Comparison of ENCODE assay signal across 19 cellular contexts in the genomic region with DNA sequence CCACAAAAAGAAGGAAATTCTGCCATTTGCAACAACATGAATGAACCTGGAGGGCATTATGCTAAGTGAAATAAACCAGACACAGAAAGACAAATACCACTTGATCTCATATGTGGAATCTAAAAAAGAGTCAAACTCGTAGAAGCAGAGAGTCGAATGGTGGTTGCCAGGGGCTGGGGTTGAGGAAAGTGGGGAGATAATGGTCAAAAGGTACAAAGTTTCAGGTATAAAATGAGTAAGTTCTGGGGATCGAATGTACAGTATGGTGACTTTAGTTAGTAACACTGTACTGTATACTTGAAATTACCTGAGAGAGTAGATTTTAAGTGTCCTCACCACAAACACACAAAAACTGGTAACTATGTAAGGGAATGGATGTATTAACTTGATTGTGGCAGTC.
"Had no signal": no experiment of that assay in that cellular context is flagged by ENCODE, and none has a peak within 500 bp of the region (broad histone marks: within the 10 kb centered on the region; RNA-seq: fewer than 3 reads in every experiment).

No MANE protein-coding gene starts in this region.

- H3K4me3 Mint-ChIP-seq: activated CD4-positive, alpha-beta T cell treated with anti-CD3 and anti-CD28 coated beads, Interleukin-2, amount 10 ng/mL, durations not matched to agents 24 days and 14 days; activated naive CD8-positive, alpha-beta T cell treated with anti-CD3 and anti-CD28 coated beads, Interleukin-2, amount 10 ng/mL, durations not matched to agents 7 days and 5 days; activated T-helper 1 cell treated with anti-CD3 and anti-CD28 coated beads, Interleukin-12 subunit alpha, Interleukin-12 subunit beta, Interleukin-2, Interleukin-4 antibody, amounts not matched to agents 30 ng/mL and 10 ng/mL and 1 ng/mL, durations not matched to agents 14 hours and 24 hours and 36 hours; dendritic cell treated with granulocyte-macrophage colony-stimulating factor and Interleukin-4, amounts not matched to agents 40 ng/mL and 50 ng/mL, for 4 days; nephron had no signal

- ATAC-seq: esophagus mucosa, gastrocnemius medialis, left lobe of liver, sciatic nerve had no signal

- H3K27me3 Mint-ChIP-seq: dendritic cell treated with granulocyte-macrophage colony-stimulating factor and Interleukin-4, amounts not matched to agents 40 ng/mL and 50 ng/mL, for 4 days had no signal

- H3K4me1 Mint-ChIP-seq: nephron had no signal

- DNase-seq: activated CD4-positive, alpha-beta T cell treated with anti-CD3 and anti-CD28 coated beads, Interleukin-2, amount 10 ng/mL, durations not matched to agents 24 days and 14 days; activated naive CD4-positive, alpha-beta T cell; activated naive CD8-positive, alpha-beta T cell treated with anti-CD3 and anti-CD28 coated beads, Interleukin-2, amount 10 ng/mL, durations not matched to agents 7 days and 5 days; amygdala; effector CD8-positive, alpha-beta T cell; gastrocnemius medialis; head of caudate nucleus; kidney; midbrain; stimulated activated naive CD4-positive, alpha-beta T cell; substantia nigra; tibial artery had no signal

- H3K4me3 ChIP-seq: cardiac muscle cell, gastrocnemius medialis, tibial artery had no signal

- H3K27ac Mint-ChIP-seq: activated CD4-positive, alpha-beta T cell treated with anti-CD3 and anti-CD28 coated beads, Interleukin-2, amount 10 ng/mL, durations not matched to agents 24 days and 14 days; activated naive CD8-positive, alpha-beta T cell treated with anti-CD3 and anti-CD28 coated beads, Interleukin-2, amount 10 ng/mL, durations not matched to agents 7 days and 5 days; activated T-helper 1 cell treated with anti-CD3 and anti-CD28 coated beads, Interleukin-12 subunit alpha, Interleukin-12 subunit beta, Interleukin-2, Interleukin-4 antibody, amounts not matched to agents 30 ng/mL and 10 ng/mL and 1 ng/mL, durations not matched to agents 14 hours and 24 hours and 36 hours; dendritic cell treated with granulocyte-macrophage colony-stimulating factor and Interleukin-4, amounts not matched to agents 40 ng/mL and 50 ng/mL, for 4 days; nephron had no signal

- H3K9me3 Mint-ChIP-seq: activated CD4-positive, alpha-beta T cell treated with anti-CD3 and anti-CD28 coated beads, Interleukin-2, amount 10 ng/mL, durations not matched to agents 24 days and 14 days; activated T-helper 1 cell treated with anti-CD3 and anti-CD28 coated beads, Interleukin-12 subunit alpha, Interleukin-12 subunit beta, Interleukin-2, Interleukin-4 antibody, amounts not matched to agents 30 ng/mL and 10 ng/mL and 1 ng/mL, durations not matched to agents 14 hours and 24 hours and 36 hours; nephron had no signal
